Comparison of ENCODE assay signal across 10 cellular contexts in the genomic region with DNA sequence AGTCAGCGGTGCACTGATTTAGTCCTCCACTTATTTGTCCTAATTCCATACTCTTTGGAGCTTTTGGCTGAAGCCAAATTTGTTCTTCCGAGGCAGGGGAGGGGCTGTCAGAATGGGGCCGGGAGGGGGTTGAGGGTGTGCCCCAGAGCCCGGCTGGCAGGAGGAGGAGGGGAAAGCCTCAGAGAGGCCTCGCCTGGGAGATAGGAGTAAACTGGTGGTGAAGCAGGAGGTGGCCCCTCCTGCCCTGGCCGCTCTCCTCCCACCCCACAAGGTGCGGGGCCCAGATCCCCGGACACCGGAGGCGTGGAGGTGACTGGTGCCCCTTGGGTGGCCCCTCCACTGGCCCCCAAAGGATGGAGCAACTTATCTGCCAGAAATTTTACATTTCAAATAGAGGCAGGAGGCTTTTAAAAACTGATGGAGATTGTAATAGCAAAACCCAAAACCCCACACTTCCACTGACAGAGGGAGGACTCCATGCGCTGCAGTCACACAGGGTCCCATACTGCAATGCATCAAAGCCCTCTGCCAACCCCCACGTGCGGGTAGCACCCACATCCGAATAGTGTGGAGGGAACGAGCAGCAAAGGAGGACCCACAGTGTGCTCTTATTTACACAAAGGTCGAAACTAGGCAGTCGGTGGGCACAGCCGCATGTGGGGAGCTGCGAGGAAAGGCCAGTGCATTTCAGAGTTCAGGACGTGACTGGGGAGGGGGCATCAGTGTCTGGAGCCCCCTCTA.
DNase-seq lines count a peak whose midpoint lies in the region; ATAC-seq, FAIRE-seq and TF ChIP-seq lines count a peak whose summit lies in the region.
"Had no signal": no experiment of that assay in that cellular context is flagged by ENCODE, and none has a peak within 500 bp of the region (broad histone marks: within the 10 kb centered on the region; RNA-seq: fewer than 3 reads in every experiment).

No MANE protein-coding gene starts in this region.

- H3K23ac ChIP-seq in H1 (ENCODE audit: insufficient read length), result no peak overlapping the region

- H2BK20ac ChIP-seq in H1 (ENCODE audit: low read length), result no peak overlapping the region

- no peak overlapping the region for H4K91ac ChIP-seq in H1 (replicated peaks; ENCODE audit: insufficient read length, low read length)

- H3K9me3 ChIP-seq in right atrium auricular region, result no peaks in the 10 kb centered on the region
- H3K9me3 ChIP-seq in PC-9 (ENCODE audit: insufficient read depth, low read depth), result no peaks in the 10 kb centered on the region
- no peaks in the 10 kb centered on the region for H3K9me3 ChIP-seq in H1 (ENCODE audit: insufficient read depth in 2 of 2, low read depth in 1 of 2, low read length in 1 of 2)

- DNase-seq in right atrium auricular region (ENCODE audit: low spot score) (no peak), Right ventricle myocardium superior (no peak), PC-9 (no peak), H1 (ENCODE audit: low read depth in 1 of 2, low spot score in 2 of 2) (no peak), erythroblast (lab: John Stamatoyannopoulos, UW) (no peak), HTR-8/SVneo (ENCODE audit: insufficient read length, low spot score) (no peak)
- DNase-seq in stimulated activated effector memory CD8-positive, alpha-beta T cell treated with anti-CD3 and anti-CD28 coated beads, Interleukin-12 subunit alpha, Interleukin-12 subunit beta, amount 100 ng/mL, for 72 hours (ENCODE audit: low spot score in 2 of 2), result no peak
- DNase-seq: ACHN; CD8-positive, alpha-beta memory T cell had no signal

- ATAC-seq in Right ventricle myocardium superior (ENCODE audit: poor library complexity) (no peak), GM21515 (IDR thresholded peaks at IDR 0.05; ENCODE audit: unreplicated experiment) (no peak)
- no peak for ATAC-seq in stimulated activated effector memory CD8-positive, alpha-beta T cell treated with anti-CD3 and anti-CD28 coated beads, Interleukin-12 subunit alpha, Interleukin-12 subunit beta, amount 100 ng/mL, for 72 hours

- TF ChIP-seq POLR2A in H1 (IDR thresholded peaks at IDR 0.05; ENCODE audit: control extremely low read depth in 1 of 2, low read depth in 2 of 2, low read length in 2 of 2) (no peak), erythroblast (IDR thresholded peaks at IDR 0.05; ENCODE audit: low read length) (no peak)

- H3K27me3 ChIP-seq in right atrium auricular region (no peaks in the 10 kb centered on the region), PC-9 (ENCODE audit: insufficient read depth, low read depth) (0 out of 2 replicates have a peak, but pooled peaks cover 6% of the 10 kb centered on the region), H1 (replicated peaks in 1 of 4; ENCODE audit: control insufficient read depth in 3 of 4, extremely low read depth in 1 of 4, insufficient read depth in 3 of 4, low read length in 3 of 4) (no peaks in the 10 kb centered on the region; a peak in 1 of 7 replicates)

- TF ChIP-seq EP300 in H1 (IDR thresholded peaks at IDR 0.05; ENCODE audit: borderline replicate concordance in 1 of 2, low read depth in 2 of 2, low read length in 2 of 2), result no peak

- intact Hi-C loops in Right ventricle myocardium superior (cut with DNase I), result no loop called here
- intact Hi-C loops in PC-9 (cut with micrococcal nuclease; ENCODE audit: unreplicated experiment), result no loop called here

- H3K4me3 ChIP-seq in right atrium auricular region (no peak overlapping the region), PC-9 (no peak overlapping the region), H1 (ENCODE audit: extremely low read depth in 1 of 4, insufficient read depth in 2 of 4, low read depth in 3 of 4, low read length in 4 of 4) (no peak overlapping the region)

- TF ChIP-seq CTCF in right atrium auricular region (IDR thresholded peaks at IDR 0.05) (no peak), PC-9 (conservative IDR thresholded peaks at IDR 0.05) (no peak), H1 (IDR thresholded peaks at IDR 0.05; ENCODE audit: control extremely low read depth in 1 of 3, insufficient read depth in 1 of 3, low read depth in 1 of 3, low read length in 3 of 3) (no peak)

- H3K36me3 Mint-ChIP-seq in stimulated activated effector memory CD8-positive, alpha-beta T cell treated with anti-CD3 and anti-CD28 coated beads, Interleukin-12 subunit alpha, Interleukin-12 subunit beta, amount 100 ng/mL, for 72 hours, result no peaks in the 10 kb centered on the region
- H3K36me3 Mint-ChIP-seq: CD8-positive, alpha-beta memory T cell had no signal

- H2AK5ac ChIP-seq in H1 (ENCODE audit: low read depth, low read length), result no peak overlapping the region

- no peak overlapping the region for H2BK15ac ChIP-seq in H1 (ENCODE audit: low read length)

- CTCF ChIA-PET in PC-9 (lab: Charles Lee), result interaction anchor here (0.6 kb wide), 1 partner anchor 132 kb away, joined by 6 read pairs; no protein-coding TSS in a partner anchor
- CTCF ChIA-PET in H1 (lab: Charles Lee; ENCODE audit: partially characterized antibody), result interaction anchor here (2.0 kb wide), 1 partner anchor 23 kb away, joined by 5 read pairs; no protein-coding TSS in a partner anchor

- H3K4me1 ChIP-seq in right atrium auricular region (peaks cover 0 to 68% of the 10 kb centered on the region in 2 donors), PC-9 (replicated peaks; ENCODE audit: insufficient read depth) (peaks cover 34% of the 10 kb centered on the region), H1 (replicated peaks in 1 of 4; ENCODE audit: control insufficient read depth in 3 of 4, insufficient read depth in 4 of 4, low read length in 3 of 4) (peaks cover 0 to 6% (median 0%) of the 10 kb centered on the region in 4 experiments; a peak in 3 of 7 replicates)

- H2BK120ac ChIP-seq in H1 (replicated peaks; ENCODE audit: low read depth, low read length), result no peak overlapping the region

- no peak overlapping the region for H3K4me3 Mint-ChIP-seq in stimulated activated effector memory CD8-positive, alpha-beta T cell treated with anti-CD3 and anti-CD28 coated beads, Interleukin-12 subunit alpha, Interleukin-12 subunit beta, amount 100 ng/mL, for 72 hours
- H3K4me3 Mint-ChIP-seq: CD8-positive, alpha-beta memory T cell had no signal

- H3K4me2 ChIP-seq in PC-9 (peak overlapping the region; percentile 62), H1 (ENCODE audit: insufficient read depth in 1 of 2, low read depth in 2 of 2, low read length in 2 of 2) (no peak overlapping the region)

- H3K36me3 ChIP-seq in right atrium auricular region (no peaks in the 10 kb centered on the region), PC-9 (ENCODE audit: low read depth) (no peaks in the 10 kb centered on the region), H1 (ENCODE audit: control insufficient read depth in 2 of 4, insufficient read depth in 4 of 4, low read length in 3 of 4) (no peaks in the 10 kb centered on the region)

- 87% methylated on average over 20 of the region's 20 CpGs; no CpG with 5 or more reads in 1 of the 2 experiments for WGBS in H1 (ENCODE audit: extremely low coverage in 1 of 2, insufficient coverage in 1 of 2, insufficient read length in 1 of 2, insufficient replicate concordance in 2 of 2, low coverage in 1 of 2, low lambda C conversion rate in 2 of 2, missing lambda C conversion rate in 1 of 2), 2 experiments

- H3K56ac ChIP-seq in H1 (replicated peaks; ENCODE audit: insufficient read length, low read depth, low read length), result no peak overlapping the region

- H4K20me1 ChIP-seq in PC-9 (ENCODE audit: insufficient read depth), result no peaks in the 10 kb centered on the region
- H4K20me1 ChIP-seq in H1 (replicated peaks in 1 of 2; ENCODE audit: control insufficient read depth in 1 of 2, insufficient read depth in 2 of 2, low read length in 2 of 2), result no peaks in the 10 kb centered on the region

- no peak overlapping the region for H4K8ac ChIP-seq in H1 (ENCODE audit: extremely low read depth, insufficient read depth, low read length)

- BruUV-seq in PC-9 (replicated peaks; lab: Mats Ljungman, UMichigan), result no TSS peak

- no peak overlapping the region for H3K4ac ChIP-seq in H1 (replicated peaks; ENCODE audit: insufficient read length, low read depth, low read length)

- H2BK5ac ChIP-seq in H1 (ENCODE audit: low read depth, low read length), result no peak overlapping the region

- no peak for FAIRE-seq in H1 (lab: Jason Lieb, UNC)
- no peak for FAIRE-seq in HTR-8/SVneo (lab: Jason Lieb, UNC)

- H3K23me2 ChIP-seq in H1 (ENCODE audit: low read depth, low read length), result no peaks in the 10 kb centered on the region

- H2BK12ac ChIP-seq in H1 (ENCODE audit: low read depth, low read length), result no peak overlapping the region

- no peak for TF ChIP-seq RAD21 in H1 (IDR thresholded peaks at IDR 0.05 in 1 of 2, conservative IDR thresholded peaks at IDR 0.05 in 1 of 2; ENCODE audit: low read depth in 2 of 2, low read length in 2 of 2)

- H3K27ac Mint-ChIP-seq in stimulated activated effector memory CD8-positive, alpha-beta T cell treated with anti-CD3 and anti-CD28 coated beads, Interleukin-12 subunit alpha, Interleukin-12 subunit beta, amount 100 ng/mL, for 72 hours, result peak overlapping the region; percentile 61
- H3K27ac Mint-ChIP-seq: CD8-positive, alpha-beta memory T cell had no signal

- H3K4me1 Mint-ChIP-seq in stimulated activated effector memory CD8-positive, alpha-beta T cell treated with anti-CD3 and anti-CD28 coated beads, Interleukin-12 subunit alpha, Interleukin-12 subunit beta, amount 100 ng/mL, for 72 hours, result peaks cover 26% of the 10 kb centered on the region

- H3K9me2 ChIP-seq in PC-9 (ENCODE audit: insufficient read depth), result no peaks in the 10 kb centered on the region

- H3K79me2 ChIP-seq in PC-9 (ENCODE audit: low read depth) (no peaks in the 10 kb centered on the region), H1 (ENCODE audit: control insufficient read depth in 1 of 2, insufficient read depth in 2 of 2, low read length in 2 of 2) (no peaks in the 10 kb centered on the region)

- no peaks in the 10 kb centered on the region for H3K79me1 ChIP-seq in H1 (ENCODE audit: low read depth, low read length)

- no peak overlapping the region for H2AFZ ChIP-seq in PC-9
- peak overlapping the region; percentile 20; the same call in 1 of the 2 replicates for H2AFZ ChIP-seq in H1 (ENCODE audit: low read length)

- peaks cover 23% of the 10 kb centered on the region; the same call in 1 of the 2 replicates for H3F3A ChIP-seq in PC-9 (ENCODE audit: insufficient read depth, low read depth)

- no peak overlapping the region for H3K18ac ChIP-seq in H1 (ENCODE audit: extremely low read depth, low read length)

- POLR2A ChIA-PET in PC-9 (lab: Charles Lee; ENCODE audit: unreplicated experiment), result no interaction called here
- POLR2A ChIA-PET in H1 (lab: Charles Lee; ENCODE audit: partially characterized antibody), result interaction anchor here (1.7 kb wide), 1 partner anchor 49 kb away, joined by 3 read pairs; no protein-coding TSS in a partner anchor

- H3K9me3 Mint-ChIP-seq in stimulated activated effector memory CD8-positive, alpha-beta T cell treated with anti-CD3 and anti-CD28 coated beads, Interleukin-12 subunit alpha, Interleukin-12 subunit beta, amount 100 ng/mL, for 72 hours, result no peaks in the 10 kb centered on the region
- H3K9me3 Mint-ChIP-seq: CD8-positive, alpha-beta memory T cell had no signal

- no peak overlapping the region for H4K5ac ChIP-seq in H1 (ENCODE audit: insufficient read length, low read depth, low read length)

- H3K9ac ChIP-seq in H1 (replicated peaks in 1 of 4; ENCODE audit: extremely low read depth in 1 of 4, low read depth in 3 of 4, low read length in 3 of 4), result no peak overlapping the region

- H3K14ac ChIP-seq in H1 (ENCODE audit: insufficient read length), result no peak overlapping the region

- H3K27ac ChIP-seq in right atrium auricular region (peak overlapping the region; percentile 81 to 89), PC-9 (peak overlapping the region; percentile 62), H1 (ENCODE audit: low read depth, low read length) (no peak overlapping the region)
